ENCODE assay signal across 2 cellular contexts in genomic region chrX:13281289-13281688, GRCh38.
A peak's percentile ranks its signal among the peaks of the same experiment; 100 is the strongest.
TF ChIP-seq lines count a peak whose summit lies in the region.

No MANE protein-coding gene starts in this region.

TF ChIP-seq in HEK293, 187 proteins besides CTCF, POLR2A, EP300 and RAD21 (continued from another document):
- no peak for TF ChIP-seq ZNF37A (tag by site-specific recombination; IDR thresholded peaks at IDR 0.05)
- no peak for TF ChIP-seq ZFP69B (tag by site-specific recombination; IDR thresholded peaks at IDR 0.05)
- TF ChIP-seq TRIM28 (IDR thresholded peaks at IDR 0.05; ENCODE audit: borderline replicate concordance, low read length) = 0 out of 2 replicates have a peak, but pooled peaks have one; percentile 44
- no peak for TF ChIP-seq ZNF558 (tag by site-specific recombination; IDR thresholded peaks at IDR 0.05)
- no peak for TF ChIP-seq ZNF521 (tag by site-specific recombination; IDR thresholded peaks at IDR 0.05)

TF ChIP-seq in H1, 55 proteins besides CTCF, POLR2A, EP300 and RAD21 (continued from another document):
- TF ChIP-seq ASH2L (IDR thresholded peaks at IDR 0.05; ENCODE audit: low read length) (no peak), ATF2 (IDR thresholded peaks at IDR 0.05; ENCODE audit: low read length) (no peak), KDM1A (IDR thresholded peaks at IDR 0.05; ENCODE audit: borderline replicate concordance, low read length) (no peak), TAF1 (IDR thresholded peaks at IDR 0.05; ENCODE audit: low read depth, low read length) (no peak), FOSL1 (IDR thresholded peaks at IDR 0.05; ENCODE audit: insufficient read depth, low read depth, low read length) (no peak), BACH1 (IDR thresholded peaks at IDR 0.05; ENCODE audit: low read length) (no peak), SP2 (IDR thresholded peaks at IDR 0.05; ENCODE audit: low read length) (no peak), KDM5A (IDR thresholded peaks at IDR 0.05; ENCODE audit: low read length) (no peak), NANOG (IDR thresholded peaks at IDR 0.05; ENCODE audit: insufficient read depth, low read depth, low read length, poor library complexity, severe bottlenecking) (no peak)
